In genomic region chr7:70698219-70698832, GRCh38 we compare ENCODE assay signal across 1 cellular context.
TF ChIP-seq lines count a peak whose summit lies in the region.

No MANE protein-coding gene starts in this region.

TF ChIP-seq in GM12878, 131 proteins besides CTCF, POLR2A, EP300 and RAD21 (continued from another document):
- no peak for TF ChIP-seq E2F8 (IDR thresholded peaks at IDR 0.05; ENCODE audit: low read depth, partially characterized antibody)
- no peak for TF ChIP-seq ASH2L (IDR thresholded peaks at IDR 0.05; ENCODE audit: borderline replicate concordance, low read depth)
- no peak for TF ChIP-seq TCF3 (IDR thresholded peaks at IDR 0.05; ENCODE audit: borderline replicate concordance, insufficient read depth, low read depth, low read length)
- no peak for TF ChIP-seq MEF2A (IDR thresholded peaks at IDR 0.05; ENCODE audit: insufficient read depth, low read depth, low read length)
- peak; percentile 34; the same call in 1 of the 2 replicates for TF ChIP-seq IKZF1 (conservative IDR thresholded peaks at IDR 0.05)
- no peak for TF ChIP-seq ZNF207 (IDR thresholded peaks at IDR 0.05; ENCODE audit: borderline replicate concordance)
- TF ChIP-seq SMARCA5 (IDR thresholded peaks at IDR 0.05), result peak; percentile 86; the same call in 1 of the 2 replicates
- no peak for TF ChIP-seq PAX8 (IDR thresholded peaks at IDR 0.05)
- TF ChIP-seq SIN3A (IDR thresholded peaks at IDR 0.05; ENCODE audit: low read depth, low read length), result no peak
